ENCODE assay signal across 15 cellular contexts in the genomic region with DNA sequence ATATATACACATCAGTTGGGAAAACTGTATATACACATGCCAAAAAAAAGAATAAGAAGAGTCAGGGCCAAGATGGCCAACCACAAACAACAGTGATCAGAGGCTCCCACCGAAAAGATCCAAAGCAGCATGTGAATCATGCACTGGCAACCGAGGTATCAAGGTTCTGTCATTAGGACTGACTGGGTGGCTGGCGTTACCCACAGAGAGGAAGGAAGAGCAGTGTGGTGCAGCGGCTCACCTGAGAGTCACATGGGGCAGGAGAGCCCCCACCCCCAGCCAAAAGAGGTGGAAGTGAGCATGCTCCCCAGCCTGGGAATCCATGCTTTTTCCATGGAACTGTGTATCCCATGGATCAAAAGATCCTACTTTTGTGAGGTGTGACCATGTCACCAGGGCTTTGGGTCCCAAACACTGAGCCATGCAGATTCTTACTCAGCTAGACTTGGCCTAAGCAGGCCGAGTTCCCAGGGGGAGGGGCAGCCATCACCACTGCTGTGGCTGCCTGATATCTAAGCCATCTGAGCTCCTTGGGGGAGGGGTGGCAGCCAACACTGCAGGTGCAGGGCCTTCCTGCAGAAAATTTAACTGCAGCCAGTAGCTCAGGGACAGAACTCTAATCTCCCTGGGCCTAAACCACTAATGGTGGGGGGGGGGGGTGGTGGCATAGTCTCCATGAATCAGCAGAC. TPM values are rescaled to one million over a fixed set of nuclear protein-coding genes. Genes with fewer than 3 reads are reported as not detected.
DNase-seq lines count a peak whose midpoint lies in the region; ATAC-seq and TF ChIP-seq lines count a peak whose summit lies in the region.
"Had no signal": no experiment of that assay in that cellular context is flagged by ENCODE, and none has a peak within 500 bp of the region (broad histone marks: within the 10 kb centered on the region; RNA-seq: fewer than 3 reads in every experiment).

No MANE protein-coding gene starts in this region.

- H3K4me3 ChIP-seq in GM12865 (ENCODE audit: low read depth, low read length) (no peak overlapping the region), OCI-LY7 (ENCODE audit: low read depth, low read length, poor library complexity, severe bottlenecking) (no peak overlapping the region)
- H3K4me3 ChIP-seq: right lobe of liver had no signal

- CTCF ChIA-PET in OCI-LY7 (lab: Charles Lee; ENCODE audit: unreplicated experiment): no interaction called here

- peak overlapping the region; percentile 45 for H3K27ac ChIP-seq in OCI-LY7 (ENCODE audit: low read depth, low read length, poor library complexity, severe bottlenecking)
- H3K27ac ChIP-seq: right lobe of liver had no signal

- no peaks in the 10 kb centered on the region for H3K9me3 Mint-ChIP-seq in memory B cell

- H3K27ac Mint-ChIP-seq in memory B cell: peak overlapping the region; percentile 60
- H3K27ac Mint-ChIP-seq: CD4-positive, CD25-positive, alpha-beta regulatory T cell; nephron had no signal

- no peaks in the 10 kb centered on the region for H3K9me2 ChIP-seq in OCI-LY7 (ENCODE audit: insufficient read depth, low read length)

- H3K4me3 Mint-ChIP-seq in memory B cell: no peak overlapping the region
- H3K4me3 Mint-ChIP-seq: nephron had no signal

- POLR2A ChIA-PET in OCI-LY7 (lab: Charles Lee): interaction anchor here (0.7 to 0.9 kb wide), 2 partner anchors 38 to 1843 kb away, joined by 3 to 5 read pairs; no protein-coding TSS in a partner anchor

- no peaks in the 10 kb centered on the region for H3K27me3 Mint-ChIP-seq in memory B cell
- H3K27me3 Mint-ChIP-seq: CD4-positive, CD25-positive, alpha-beta regulatory T cell had no signal

- no peaks in the 10 kb centered on the region for H3K36me3 ChIP-seq in OCI-LY7 (ENCODE audit: insufficient read depth, low read length)
- H3K36me3 ChIP-seq: right lobe of liver had no signal

- TF ChIP-seq CTCF in GM12865 (IDR thresholded peaks at IDR 0.05; ENCODE audit: insufficient read depth, low read depth, low read length, missing control alignments) (no peak), OCI-LY7 (conservative IDR thresholded peaks at IDR 0.05; ENCODE audit: low read length) (no peak)

- ATAC-seq in memory B cell (ENCODE audit: low read depth): peak; percentile 60
- no peak for ATAC-seq in GM21723 (IDR thresholded peaks at IDR 0.05; ENCODE audit: unreplicated experiment)
- ATAC-seq: left colon, right lobe of liver had no signal

- H3K4me1 ChIP-seq in OCI-LY7 (ENCODE audit: insufficient read depth, low read length, poor library complexity, severe bottlenecking): peaks cover 21% of the 10 kb centered on the region
- H3K4me1 ChIP-seq: right lobe of liver had no signal

- no peaks in the 10 kb centered on the region for H3K9me3 ChIP-seq in OCI-LY7 (ENCODE audit: low read length)
- H3K9me3 ChIP-seq: right lobe of liver had no signal

- H3K36me3 Mint-ChIP-seq in memory B cell: no peaks in the 10 kb centered on the region
- H3K36me3 Mint-ChIP-seq: CD4-positive, CD25-positive, alpha-beta regulatory T cell had no signal

- DNase-seq in GM12865 (ENCODE audit: low read depth): peak; percentile 1
- peak; percentile 73 for DNase-seq in OCI-LY7 (ENCODE audit: low spot score)
- DNase-seq in activated T-cell treated with anti-CD3 and anti-CD28 coated beads, Interleukin-2, amount 50 U/mL, for 1 hour: peak; percentile 24
- no peak for DNase-seq in memory B cell (ENCODE audit: low spot score in 2 of 2)
- DNase-seq in HPDE6-E6E7 (ENCODE audit: extremely low spot score): no peak
- DNase-seq in iPS-NIHi7 (ENCODE audit: extremely low spot score): no peak
- DNase-seq: CD4-positive, CD25-positive, alpha-beta regulatory T cell; NCI-H2171 treated with DMSO at 0.1 percent for 48 hours; right lobe of liver had no signal

- intact Hi-C loops in OCI-LY7 (cut with micrococcal nuclease; ENCODE audit: unreplicated experiment): no loop called here

- peaks cover 7% of the 10 kb centered on the region for H3K4me1 Mint-ChIP-seq in memory B cell
- H3K4me1 Mint-ChIP-seq: nephron had no signal

- peak overlapping the region; percentile 58; the same call in 1 of the 2 replicates for H2AFZ ChIP-seq in OCI-LY7 (ENCODE audit: low read length)

- no peaks in the 10 kb centered on the region for H4K20me1 ChIP-seq in OCI-LY7 (ENCODE audit: insufficient read depth, low read length)

- H3K4me2 ChIP-seq in OCI-LY7 (ENCODE audit: low read length): peak overlapping the region; percentile 56

- H3K79me2 ChIP-seq in OCI-LY7 (ENCODE audit: insufficient read depth, low read depth, low read length): no peaks in the 10 kb centered on the region

- no TSS peak for BruUV-seq in OCI-LY7 (replicated peaks; lab: Mats Ljungman, UMichigan)

RNA-seq across cellular contexts. Expression of gene P2RY10, which starts 52.8 kb away (rescaled TPM):
- 8.1 and 10.3 TPM in 2 replicates for total RNA-seq in OCI-LY7 (2014; rRNA removed; shearing (Covaris generic))
- total RNA-seq in OCI-LY7 (2022): 15.1 and 23.0 TPM in 2 replicates
- total RNA-seq: G401, glomerular endothelial cell, temporal lobe had no signal

Comparison
In these comparisons a context has a peak if more than half of its experiments do, and no peak if none do; other contexts are left out.
1. DNase-seq: peak in GM12865 (single experiment), OCI-LY7 (single experiment) and activated T-cell treated with anti-CD3 and anti-CD28 coated beads, Interleukin-2, amount 50 U/mL, for 1 hour (single experiment); none in memory B cell (0 of 2), HPDE6-E6E7 (single experiment) and iPS-NIHi7 (single experiment).